Comparison of ENCODE assay signal across 26 cellular contexts in the genomic region with DNA sequence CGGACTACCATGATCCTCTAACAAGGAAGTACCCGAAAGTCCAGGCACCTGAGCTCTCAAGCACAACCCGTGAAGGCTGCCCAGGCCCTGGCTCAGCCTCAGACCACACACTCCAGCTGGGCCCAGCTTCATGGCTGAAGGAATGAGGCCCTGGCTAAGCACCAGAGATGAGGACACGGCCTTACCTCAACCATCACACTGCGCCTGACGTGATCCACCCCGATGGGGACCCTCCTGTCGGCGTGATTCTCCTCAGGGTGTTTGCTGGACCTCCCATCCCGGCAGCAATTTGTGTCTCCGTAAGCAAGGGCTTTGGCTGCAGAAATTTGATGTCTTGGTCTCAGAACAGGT. TPM values are rescaled to one million over a fixed set of nuclear protein-coding genes. Genes with fewer than 3 reads are reported as not detected.
DNase-seq lines count a peak whose midpoint lies in the region; ATAC-seq, FAIRE-seq and TF ChIP-seq lines count a peak whose summit lies in the region.
"Had no signal": no experiment of that assay in that cellular context is flagged by ENCODE, and none has a peak within 500 bp of the region (broad histone marks: within the 10 kb centered on the region; RNA-seq: fewer than 3 reads in every experiment).

No MANE protein-coding gene starts in this region.

- no peak for TF ChIP-seq POLR2A in H1 (IDR thresholded peaks at IDR 0.05; ENCODE audit: control extremely low read depth in 1 of 2, low read depth in 2 of 2, low read length in 2 of 2)

- no peak overlapping the region for H2BK12ac ChIP-seq in H1 (ENCODE audit: low read depth, low read length)
- no peak overlapping the region for H2BK12ac ChIP-seq in neuronal stem cell (ENCODE audit: low read length)

- H3K4me1 ChIP-seq in BLaER1 (peaks cover 18% of the 10 kb centered on the region), H1 (replicated peaks in 1 of 4; ENCODE audit: control insufficient read depth in 3 of 4, insufficient read depth in 4 of 4, low read length in 3 of 4) (peaks cover 0 to 1% (median 0%) of the 10 kb centered on the region in 4 experiments; a peak in 1 of 7 replicates), neuronal stem cell (ENCODE audit: control insufficient read depth in 2 of 2, insufficient read depth in 1 of 2, low read depth in 1 of 2, low read length in 2 of 2) (peaks cover 0 to 2% of the 10 kb centered on the region in 2 donors)

- TF ChIP-seq CTCF in H1 (IDR thresholded peaks at IDR 0.05; ENCODE audit: control extremely low read depth in 1 of 3, insufficient read depth in 1 of 3, low read depth in 1 of 3, low read length in 3 of 3) = no peak

- no peak overlapping the region for H4K8ac ChIP-seq in H1 (ENCODE audit: extremely low read depth, insufficient read depth, low read length)
- no peak overlapping the region for H4K8ac ChIP-seq in neuronal stem cell (ENCODE audit: low read depth, low read length)

- H3K9ac ChIP-seq in BLaER1 (no peak overlapping the region), H1 (replicated peaks in 1 of 4; ENCODE audit: extremely low read depth in 1 of 4, low read depth in 3 of 4, low read length in 3 of 4) (no peak overlapping the region), neuronal stem cell (ENCODE audit: low read depth, low read length, poor library complexity) (peak overlapping the region; percentile 0)

- H4K20me1 ChIP-seq in BLaER1 = no peaks in the 10 kb centered on the region
- no peaks in the 10 kb centered on the region for H4K20me1 ChIP-seq in H1 (replicated peaks in 1 of 2; ENCODE audit: control insufficient read depth in 1 of 2, insufficient read depth in 2 of 2, low read length in 2 of 2)

- H3K79me1 ChIP-seq in H1 (ENCODE audit: low read depth, low read length) = peaks cover 2% of the 10 kb centered on the region; the same call in 1 of the 2 replicates
- H3K79me1 ChIP-seq in neuronal stem cell (ENCODE audit: low read depth, low read length) = no peaks in the 10 kb centered on the region

- no peaks in the 10 kb centered on the region for H3K27me3 ChIP-seq in BLaER1
- no peaks in the 10 kb centered on the region for H3K27me3 ChIP-seq in H1 (replicated peaks in 1 of 4; ENCODE audit: control insufficient read depth in 3 of 4, extremely low read depth in 1 of 4, insufficient read depth in 3 of 4, low read length in 3 of 4)
- H3K27me3 ChIP-seq in neuronal stem cell (ENCODE audit: control insufficient read depth in 3 of 3, insufficient read depth in 3 of 3, low read depth in 1 of 3, low read length in 3 of 3) = no peaks in the 10 kb centered on the region

- H3K27ac ChIP-seq in BLaER1 (no peak overlapping the region; the same call in 1 of the 2 replicates), H1 (ENCODE audit: low read depth, low read length) (no peak overlapping the region), neuronal stem cell (replicated peaks; ENCODE audit: low read length) (no peak overlapping the region)
- H3K27ac ChIP-seq: HL-60, SK-N-MC had no signal

- H3K36me3 ChIP-seq in BLaER1 = no peaks in the 10 kb centered on the region
- peaks cover 0 to 4% (median 0%) of the 10 kb centered on the region in 4 experiments; a peak in 2 of 8 replicates for H3K36me3 ChIP-seq in H1 (ENCODE audit: control insufficient read depth in 2 of 4, insufficient read depth in 4 of 4, low read length in 3 of 4)
- peaks cover 6 to 20% of the 10 kb centered on the region in 2 donors for H3K36me3 ChIP-seq in neuronal stem cell (replicated peaks in 1 of 2; ENCODE audit: control insufficient read depth in 2 of 2, insufficient read depth in 2 of 2, low read length in 2 of 2)

- H3K9me3 ChIP-seq in BLaER1 (peaks cover 6% of the 10 kb centered on the region; the same call in 1 of the 2 replicates), H1 (ENCODE audit: insufficient read depth in 2 of 2, low read depth in 1 of 2, low read length in 1 of 2) (no peaks in the 10 kb centered on the region), neuronal stem cell (replicated peaks in 1 of 2; ENCODE audit: control insufficient read depth in 2 of 2, insufficient read depth in 1 of 2, low read depth in 1 of 2, low read length in 2 of 2) (peaks cover 0 to 11% of the 10 kb centered on the region in 2 donors)

- no peak overlapping the region for H2AFZ ChIP-seq in H1 (ENCODE audit: low read length)
- no peak overlapping the region for H2AFZ ChIP-seq in neuronal stem cell (ENCODE audit: low read length)

- peaks cover 5% of the 10 kb centered on the region for H3K23me2 ChIP-seq in H1 (ENCODE audit: low read depth, low read length)

- H2BK20ac ChIP-seq in H1 (ENCODE audit: low read length) = no peak overlapping the region

- H3K4ac ChIP-seq in H1 (replicated peaks; ENCODE audit: insufficient read length, low read depth, low read length) (no peak overlapping the region), neuronal stem cell (ENCODE audit: low read length) (no peak overlapping the region)

- 93% methylated on average over 11 of the region's 11 CpGs; no CpG with 5 or more reads in 1 of the 2 experiments for WGBS in H1 (ENCODE audit: extremely low coverage in 1 of 2, insufficient coverage in 1 of 2, insufficient read length in 1 of 2, insufficient replicate concordance in 2 of 2, low coverage in 1 of 2, low lambda C conversion rate in 2 of 2, missing lambda C conversion rate in 1 of 2), 2 experiments
- WGBS in neuronal stem cell (ENCODE audit: extremely low coverage in 2 of 2, insufficient read length in 2 of 2, insufficient replicate concordance in 1 of 2), 2 donors = no CpG with 5 or more reads among the region's 11 CpGs

- no peak for TF ChIP-seq RAD21 in H1 (IDR thresholded peaks at IDR 0.05 in 1 of 2, conservative IDR thresholded peaks at IDR 0.05 in 1 of 2; ENCODE audit: low read depth in 2 of 2, low read length in 2 of 2)

- no peak overlapping the region for H3K14ac ChIP-seq in H1 (ENCODE audit: insufficient read length)
- H3K14ac ChIP-seq in neuronal stem cell (ENCODE audit: low read length) = no peak overlapping the region

- H3K4me2 ChIP-seq in BLaER1 (peak overlapping the region; percentile 47), H1 (ENCODE audit: insufficient read depth in 1 of 2, low read depth in 2 of 2, low read length in 2 of 2) (no peak overlapping the region), neuronal stem cell (ENCODE audit: insufficient read depth, low read length, poor library complexity, severe bottlenecking) (no peak overlapping the region)

- no peak for TF ChIP-seq EP300 in H1 (IDR thresholded peaks at IDR 0.05; ENCODE audit: borderline replicate concordance in 1 of 2, low read depth in 2 of 2, low read length in 2 of 2)

- H3K4me3 ChIP-seq in BLaER1 (no peak overlapping the region), H1 (ENCODE audit: extremely low read depth in 1 of 4, insufficient read depth in 2 of 4, low read depth in 3 of 4, low read length in 4 of 4) (no peak overlapping the region), neuronal stem cell (ENCODE audit: low read length in 2 of 2) (no peak overlapping the region)
- H3K4me3 ChIP-seq: SK-N-MC had no signal

- CTCF ChIA-PET in H1 (lab: Charles Lee; ENCODE audit: partially characterized antibody) = no interaction called here

- H4K5ac ChIP-seq in H1 (ENCODE audit: insufficient read length, low read depth, low read length) = no peak overlapping the region

- no peaks in the 10 kb centered on the region for H3K79me2 ChIP-seq in H1 (ENCODE audit: control insufficient read depth in 1 of 2, insufficient read depth in 2 of 2, low read length in 2 of 2)

- no peak overlapping the region for H2AK5ac ChIP-seq in H1 (ENCODE audit: low read depth, low read length)
- no peak overlapping the region for H2AK5ac ChIP-seq in neuronal stem cell (ENCODE audit: low read depth, low read length)

- H2BK15ac ChIP-seq in H1 (ENCODE audit: low read length) = 0 out of 2 replicates have a peak overlapping the region, but pooled peaks have one; percentile 32
- H2BK15ac ChIP-seq in neuronal stem cell (ENCODE audit: low read length) = no peak overlapping the region

- H3K18ac ChIP-seq in H1 (ENCODE audit: extremely low read depth, low read length) = no peak overlapping the region
- no peak overlapping the region for H3K18ac ChIP-seq in neuronal stem cell (ENCODE audit: low read length)

- DNase-seq in AG20443 (ENCODE audit: low spot score) (peak; percentile 6), H1 (ENCODE audit: low read depth in 1 of 2, low spot score in 2 of 2) (no peak), neuronal stem cell (ENCODE audit: low spot score) (no peak), HK-2 (ENCODE audit: unreplicated experiment) (no peak)
- DNase-seq in activated T-cell treated with anti-CD3 and anti-CD28 coated beads, Interleukin-2, amount 50 U/mL, for 48 hours = no peak
- DNase-seq: Calu3; CD8-positive, alpha-beta T cell; H9; HFFc6; KBM-7; MM.1S; NCI-H1048; NCI-H1436; NCI-H187 treated with DMSO at 0.1 percent for 48 hours; NCI-H2107; NCI-H446 treated with DMSO at 0.1 percent for 48 hours; NCI-H526 treated with DMSO at 0.1 percent for 48 hours; OCI-M1; SHP77 had no signal

- H3K23ac ChIP-seq in H1 (ENCODE audit: insufficient read length) (no peak overlapping the region), neuronal stem cell (ENCODE audit: low read depth, low read length, poor library complexity) (no peak overlapping the region)

- H2BK5ac ChIP-seq in H1 (ENCODE audit: low read depth, low read length) = peak overlapping the region; percentile 72
- peak overlapping the region; percentile 9 for H2BK5ac ChIP-seq in neuronal stem cell (ENCODE audit: low read length)

- H2BK120ac ChIP-seq in H1 (replicated peaks; ENCODE audit: low read depth, low read length) (no peak overlapping the region), neuronal stem cell (ENCODE audit: low read depth, low read length) (no peak overlapping the region)

- no peak for ATAC-seq in HG03039 (IDR thresholded peaks at IDR 0.05; ENCODE audit: unreplicated experiment)
- ATAC-seq: CD8-positive, alpha-beta T cell had no signal

- H4K91ac ChIP-seq in H1 (replicated peaks; ENCODE audit: insufficient read length, low read length) (no peak overlapping the region), neuronal stem cell (ENCODE audit: low read depth, low read length, poor library complexity) (no peak overlapping the region)

- POLR2A ChIA-PET in H1 (lab: Charles Lee; ENCODE audit: partially characterized antibody) = no interaction called here

- H3K56ac ChIP-seq in H1 (replicated peaks; ENCODE audit: insufficient read length, low read depth, low read length) = no peak overlapping the region

- FAIRE-seq in H1 (lab: Jason Lieb, UNC) = no peak
- FAIRE-seq: G401.6, HepG2 had no signal

TF ChIP-seq in H1, 55 proteins besides CTCF, POLR2A, EP300 and RAD21 (continues in another document):
- TF ChIP-seq YY1 (IDR thresholded peaks at IDR 0.05; ENCODE audit: low read depth, low read length) = no peak

RNA-seq across cellular contexts. Expression of a gene that starts 56.5 kb away (rescaled TPM):
- not detected in 2 replicates for total RNA-seq in H1 (2021; fragmentation: NEBNext Ultra II Directional; extraction: Animal tissue kit (Norgen Biotek cat#: 25700))
- polyA plus RNA-seq in H1 (2011; rRNA removed) = not detected in 2 replicates
- polyA plus RNA-seq in H1 (2011; cell fraction: cytosol; rRNA removed) = not detected
- polyA plus RNA-seq in H1 (2011; cell fraction: nucleus; rRNA removed) = not detected
- not detected in 4 replicates for polyA plus RNA-seq in H1 (2012, experiment 1 of 2)
- not detected for polyA plus RNA-seq in H1 (2012, experiment 2 of 2)
- not detected for polyA plus RNA-seq in H1 (2013, experiment 1 of 2)
- not detected for polyA plus RNA-seq in H1 (2013, experiment 2 of 2)
- polyA minus RNA-seq in H1 (2011; rRNA and poly(A)+ RNA removed) = not detected in 2 replicates
- polyA minus RNA-seq in H1 (2011; cell fraction: cytosol; rRNA and poly(A)+ RNA removed) = not detected
- polyA minus RNA-seq in H1 (2011; cell fraction: nucleus; rRNA and poly(A)+ RNA removed) = not detected
- not detected for polyA plus RNA-seq in neuronal stem cell (2013, experiment 1 of 2)
- polyA plus RNA-seq in neuronal stem cell (2013, experiment 2 of 2) = not detected
- total RNA-seq: Calu3; CD8-positive, alpha-beta T cell; H9; HepG2; HFFc6; HT-29 had no signal
- polyA plus RNA-seq: HepG2 had no signal
